ENCODE assay signal across 20 cellular contexts in genomic region chr6:91437295-91437694, GRCh38.
A peak's percentile ranks its signal among the peaks of the same experiment; 100 is the strongest.
DNase-seq lines count a peak whose midpoint lies in the region; ATAC-seq and TF ChIP-seq lines count a peak whose summit lies in the region.
"Had no signal": no experiment of that assay in that cellular context is flagged by ENCODE, and none has a peak within 500 bp of the region (broad histone marks: within the 10 kb centered on the region; RNA-seq: fewer than 3 reads in every experiment).

No MANE protein-coding gene starts in this region.

- CTCF ChIA-PET in SK-N-SH (lab: Yijun Ruan, JAX), result no interaction called here

- no peaks in the 10 kb centered on the region for H4K20me1 ChIP-seq in SK-N-SH (ENCODE audit: insufficient read depth)

- H3K36me3 Mint-ChIP-seq in brain, result no peaks in the 10 kb centered on the region
- H3K36me3 Mint-ChIP-seq in endodermal cell (ENCODE audit: low read depth), result no peaks in the 10 kb centered on the region
- H3K36me3 Mint-ChIP-seq: CD4-positive, alpha-beta memory T cell had no signal

- WGBS in SK-N-SH (ENCODE audit: low lambda C conversion rate), result 13% methylated on average over 2 of the region's 2 CpGs
- 10% methylated on average over 2 of the region's 2 CpGs; no CpG with 5 or more reads in 1 of the 2 experiments for WGBS in endodermal cell (ENCODE audit: insufficient coverage in 1 of 2, insufficient read length in 1 of 2), 2 experiments

- no peaks in the 10 kb centered on the region for H3F3A ChIP-seq in SK-N-SH (replicated peaks; ENCODE audit: insufficient read depth)

- H3K4me1 ChIP-seq in SK-N-SH (ENCODE audit: control insufficient read depth in 1 of 2, insufficient read depth in 2 of 2, low read depth in 1 of 2, low read length in 1 of 2), result no peaks in the 10 kb centered on the region; a peak in 1 of 4 replicates
- H3K4me1 ChIP-seq in endodermal cell (ENCODE audit: control insufficient read depth, insufficient read depth, low read length), result no peaks in the 10 kb centered on the region

- H3K27me3 ChIP-seq in SK-N-SH (ENCODE audit: insufficient read depth) (no peaks in the 10 kb centered on the region), endodermal cell (ENCODE audit: control insufficient read depth, insufficient read depth, low read length, poor library complexity, severe bottlenecking) (no peaks in the 10 kb centered on the region)
- H3K27me3 ChIP-seq: SJSA1 had no signal

- H3K27ac ChIP-seq in SK-N-SH (ENCODE audit: low read depth in 2 of 2, low read length in 1 of 2) (no peak overlapping the region), endodermal cell (ENCODE audit: low read depth, low read length) (no peak overlapping the region)
- H3K27ac ChIP-seq: HL-60, SJSA1 had no signal

- H3K9ac ChIP-seq in SK-N-SH, result no peak overlapping the region
- no peak overlapping the region for H3K9ac ChIP-seq in endodermal cell (ENCODE audit: extremely low read depth, low read length, poor library complexity, severe bottlenecking)

- no peak for ATAC-seq in SK-N-SH treated with all-trans-retinoic acid at 6 μM for 48 hours
- no peak for ATAC-seq in HG03442 (IDR thresholded peaks at IDR 0.05; ENCODE audit: unreplicated experiment)

- H3K4me3 ChIP-seq in SK-N-SH (ENCODE audit: low read depth in 2 of 2, low read length in 1 of 2) (no peak overlapping the region; a peak in 1 of 4 replicates), endodermal cell (ENCODE audit: low read length) (no peak overlapping the region)
- H3K4me3 ChIP-seq: SJSA1 had no signal

- H3K4me2 ChIP-seq in SK-N-SH, result peak overlapping the region; percentile 15; the same call in 1 of the 2 replicates

- H3K36me3 ChIP-seq in SK-N-SH (replicated peaks in 1 of 2; ENCODE audit: control insufficient read depth in 1 of 2, insufficient read depth in 2 of 2, low read length in 1 of 2) (no peaks in the 10 kb centered on the region), endodermal cell (ENCODE audit: control insufficient read depth, insufficient read depth, low read length) (no peaks in the 10 kb centered on the region)
- H3K36me3 ChIP-seq: SJSA1 had no signal

- no peaks in the 10 kb centered on the region for H3K9me3 Mint-ChIP-seq in brain
- no peaks in the 10 kb centered on the region for H3K9me3 Mint-ChIP-seq in endodermal cell

- H3K9me3 ChIP-seq in SK-N-SH (no peaks in the 10 kb centered on the region), endodermal cell (ENCODE audit: control insufficient read depth, low read length) (no peaks in the 10 kb centered on the region)
- H3K9me3 ChIP-seq: SJSA1 had no signal

- H3K4me3 Mint-ChIP-seq in brain (peak overlapping the region in 2 of 5 experiments; percentile 54 to 65), endodermal cell (no peak overlapping the region)
- H3K4me3 Mint-ChIP-seq: CD4-positive, alpha-beta memory T cell had no signal

- POLR2A ChIA-PET in SK-N-SH (lab: Yijun Ruan, JAX), result no interaction called here

- no peaks in the 10 kb centered on the region for H3K79me2 ChIP-seq in SK-N-SH (ENCODE audit: insufficient read depth)

- peak overlapping the region in 3 of 5 experiments; percentile 39 to 86 (median 59) for H3K27ac Mint-ChIP-seq in brain
- no peak overlapping the region for H3K27ac Mint-ChIP-seq in endodermal cell
- H3K27ac Mint-ChIP-seq: CD4-positive, alpha-beta memory T cell had no signal

- H3K9me2 ChIP-seq in SK-N-SH, result no peaks in the 10 kb centered on the region

- no peak for TF ChIP-seq RAD21 in SK-N-SH (IDR thresholded peaks at IDR 0.05; ENCODE audit: low read length)

- H3K27me3 Mint-ChIP-seq in brain (no peaks in the 10 kb centered on the region), endodermal cell (ENCODE audit: insufficient read depth) (no peaks in the 10 kb centered on the region)

- H2AFZ ChIP-seq in SK-N-SH (ENCODE audit: low read depth), result no peak overlapping the region

- TF ChIP-seq CTCF in SK-N-SH (IDR thresholded peaks at IDR 0.05) (no peak), brain (conservative IDR thresholded peaks at IDR 0.05) (no peak), endodermal cell (conservative IDR thresholded peaks at IDR 0.05) (no peak)

- DNase-seq in SK-N-SH, result no peak
- DNase-seq in iPS-NIHi7 (ENCODE audit: extremely low spot score), result peak; percentile 15
- DNase-seq in GF-D8 (lab: John Stamatoyannopoulos, UW), result no peak
- no peak for DNase-seq in NK-92 (lab: John Stamatoyannopoulos, UW; ENCODE audit: unreplicated experiment)
- DNase-seq in endodermal cell, result no peak
- DNase-seq: 8988T; CD4-positive, alpha-beta memory T cell; GOT3; KBM-7; MV-4-11; NCI-H1417; NCI-H2029; NCI-H2171; NCI-H446 treated with DMSO at 0.1 percent for 48 hours; NCI-H82 had no signal

- peaks cover 32% of the 10 kb centered on the region for H3K4me1 Mint-ChIP-seq in brain
- H3K4me1 Mint-ChIP-seq in endodermal cell, result peaks cover 7% of the 10 kb centered on the region

- no peak for TF ChIP-seq EP300 in SK-N-SH (IDR thresholded peaks at IDR 0.05; ENCODE audit: borderline replicate concordance in 1 of 2, low read depth in 1 of 2, low read length in 1 of 2)

TF ChIP-seq in SK-N-SH, 30 proteins besides CTCF, POLR2A, EP300 and RAD21:
- TF ChIP-seq USF2 (IDR thresholded peaks at IDR 0.05; ENCODE audit: borderline replicate concordance, low read depth, low read length), result no peak
- no peak for TF ChIP-seq MEF2A (IDR thresholded peaks at IDR 0.05; ENCODE audit: borderline replicate concordance, low read depth)
- no peak for TF ChIP-seq RXRA (IDR thresholded peaks at IDR 0.05; ENCODE audit: borderline replicate concordance, low read depth)
- no peak for TF ChIP-seq TCF12 (IDR thresholded peaks at IDR 0.05)
- no peak for TF ChIP-seq RFX5 (IDR thresholded peaks at IDR 0.05; ENCODE audit: low read length)
- no peak for TF ChIP-seq POLR2AphosphoS5 (IDR thresholded peaks at IDR 0.05; ENCODE audit: low read depth, low read length)
- no peak for TF ChIP-seq YY1 (IDR thresholded peaks at IDR 0.05; ENCODE audit: low read depth)

TF ChIP-seq in SK-N-SH treated with all-trans-retinoic acid at 6 μM for 48 hours, 23 proteins besides CTCF, POLR2A, EP300 and RAD21 (continues in another document):
- TF ChIP-seq ESRRG (CRISPR knock-in tag; IDR thresholded peaks at IDR 0.05) (no peak), PATZ1 (CRISPR knock-in tag; IDR thresholded peaks at IDR 0.05; ENCODE audit: borderline replicate concordance) (no peak), TCF4 (CRISPR knock-in tag; IDR thresholded peaks at IDR 0.05; ENCODE audit: borderline replicate concordance) (no peak), CREB5 (CRISPR knock-in tag; IDR thresholded peaks at IDR 0.05; ENCODE audit: low read depth) (no peak), ZFP30 (CRISPR knock-in tag; IDR thresholded peaks at IDR 0.05) (no peak), OSR1 (CRISPR knock-in tag; IDR thresholded peaks at IDR 0.05) (no peak), TSHZ2 (CRISPR knock-in tag; IDR thresholded peaks at IDR 0.05) (no peak), ISL1 (CRISPR knock-in tag; IDR thresholded peaks at IDR 0.05) (no peak), ZFP3 (CRISPR knock-in tag; IDR thresholded peaks at IDR 0.05) (no peak), SNAI2 (CRISPR knock-in tag; IDR thresholded peaks at IDR 0.05) (no peak), ZNF70 (CRISPR knock-in tag; IDR thresholded peaks at IDR 0.05) (no peak), ARNTL (CRISPR knock-in tag; IDR thresholded peaks at IDR 0.05; ENCODE audit: borderline replicate concordance, low read depth) (no peak), CSDC2 (CRISPR knock-in tag; IDR thresholded peaks at IDR 0.05) (no peak)
